ENCODE assay signal across 6 cellular contexts in genomic region chr3:191306428-191306827, GRCh38. TPM values are rescaled to one million over a fixed set of nuclear protein-coding genes. Genes with fewer than 3 reads are reported as not detected.
"Had no signal": no experiment of that assay in that cellular context is flagged by ENCODE, and none has a peak within 500 bp of the region (broad histone marks: within the 10 kb centered on the region; RNA-seq: fewer than 3 reads in every experiment).

No MANE protein-coding gene starts in this region.

- H3K4me3 Mint-ChIP-seq: GM23338, H9 had no signal

- H3K9me3 Mint-ChIP-seq: GM23338, H9 had no signal

- H3K4me3 ChIP-seq: GM23338 had no signal

- DNase-seq: H9, HCEC 1CT, IMR-90, KBM-7 had no signal

- H2AFZ ChIP-seq: GM23338 had no signal

- H3K27ac Mint-ChIP-seq: GM23338, H9 had no signal

- ATAC-seq: GM23338 had no signal

- H3K4me2 ChIP-seq: GM23338 had no signal

RNA-seq across cellular contexts. Expression of gene UTS2B, which starts 23.9 kb away (rescaled TPM):
- total RNA-seq: GM23338, H1 had no signal
- polyA plus RNA-seq: H1 had no signal
